Comparison of ENCODE assay signal across 1 cellular context in the genomic region with DNA sequence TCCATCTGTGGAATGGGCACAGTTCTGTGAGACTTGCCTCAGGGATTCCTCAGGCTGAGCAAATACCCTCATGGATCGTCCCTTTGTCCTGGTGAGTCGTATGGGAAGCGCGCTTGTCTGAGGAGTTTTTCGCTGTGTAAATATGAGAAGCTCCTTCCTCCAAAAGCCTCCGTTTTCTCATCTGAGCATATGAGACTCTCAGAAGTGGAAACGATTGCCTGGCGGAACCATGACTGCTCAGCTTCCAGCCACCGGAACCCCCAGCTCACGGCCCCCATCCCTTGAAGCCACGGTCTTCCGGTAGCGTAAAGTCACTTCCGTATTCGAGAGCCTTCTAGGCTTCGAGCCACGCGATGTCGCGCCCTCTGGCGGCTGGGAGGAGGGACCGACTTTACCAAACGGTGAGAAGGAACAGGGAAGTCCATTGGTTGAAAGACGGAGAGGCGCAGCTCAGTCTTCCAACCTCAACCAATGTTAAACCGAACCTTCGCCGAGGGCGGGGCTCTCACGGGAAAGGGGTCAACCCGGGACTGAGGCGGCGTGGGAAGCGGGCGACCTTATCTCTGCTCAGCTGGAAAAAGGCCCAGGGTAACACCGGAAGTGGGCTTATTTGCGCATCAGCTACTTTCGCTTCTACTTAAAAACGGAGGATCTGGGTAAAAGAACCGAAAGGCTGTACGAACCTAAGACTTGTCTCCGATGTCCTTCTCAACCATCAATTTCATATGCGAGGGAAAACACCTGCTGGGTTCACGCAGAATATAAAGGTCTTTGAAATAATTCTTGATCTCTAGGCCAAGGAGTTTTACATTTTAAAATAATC.
TF ChIP-seq lines count a peak whose summit lies in the region.

No MANE protein-coding gene starts in this region.

TF ChIP-seq in HepG2, 621 proteins besides CTCF, POLR2A, EP300 and RAD21 (continued from another document and continues in another):
- TF ChIP-seq, protein P1, sequence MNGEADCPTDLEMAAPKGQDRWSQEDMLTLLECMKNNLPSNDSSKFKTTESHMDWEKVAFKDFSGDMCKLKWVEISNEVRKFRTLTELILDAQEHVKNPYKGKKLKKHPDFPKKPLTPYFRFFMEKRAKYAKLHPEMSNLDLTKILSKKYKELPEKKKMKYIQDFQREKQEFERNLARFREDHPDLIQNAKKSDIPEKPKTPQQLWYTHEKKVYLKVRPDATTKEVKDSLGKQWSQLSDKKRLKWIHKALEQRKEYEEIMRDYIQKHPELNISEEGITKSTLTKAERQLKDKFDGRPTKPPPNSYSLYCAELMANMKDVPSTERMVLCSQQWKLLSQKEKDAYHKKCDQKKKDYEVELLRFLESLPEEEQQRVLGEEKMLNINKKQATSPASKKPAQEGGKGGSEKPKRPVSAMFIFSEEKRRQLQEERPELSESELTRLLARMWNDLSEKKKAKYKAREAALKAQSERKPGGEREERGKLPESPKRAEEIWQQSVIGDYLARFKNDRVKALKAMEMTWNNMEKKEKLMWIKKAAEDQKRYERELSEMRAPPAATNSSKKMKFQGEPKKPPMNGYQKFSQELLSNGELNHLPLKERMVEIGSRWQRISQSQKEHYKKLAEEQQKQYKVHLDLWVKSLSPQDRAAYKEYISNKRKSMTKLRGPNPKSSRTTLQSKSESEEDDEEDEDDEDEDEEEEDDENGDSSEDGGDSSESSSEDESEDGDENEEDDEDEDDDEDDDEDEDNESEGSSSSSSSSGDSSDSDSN (CRISPR knock-in tag; IDR thresholded peaks at IDR 0.05), result peak; percentile 49; the same call in 1 of the 2 replicates
- TF ChIP-seq ZKSCAN8 (CRISPR knock-in tag; IDR thresholded peaks at IDR 0.05; ENCODE audit: borderline replicate concordance), result peak; percentile 67; the same call in 1 of the 2 replicates
- TF ChIP-seq ZFP37 (CRISPR knock-in tag; IDR thresholded peaks at IDR 0.05; ENCODE audit: borderline replicate concordance), result no peak
- TF ChIP-seq, protein P2, sequence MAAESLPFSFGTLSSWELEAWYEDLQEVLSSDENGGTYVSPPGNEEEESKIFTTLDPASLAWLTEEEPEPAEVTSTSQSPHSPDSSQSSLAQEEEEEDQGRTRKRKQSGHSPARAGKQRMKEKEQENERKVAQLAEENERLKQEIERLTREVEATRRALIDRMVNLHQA (CRISPR knock-in tag; IDR thresholded peaks at IDR 0.05), result no peak
- TF ChIP-seq ZNF737 (CRISPR knock-in tag; IDR thresholded peaks at IDR 0.05; ENCODE audit: borderline replicate concordance), result peak; percentile 92; the same call in 1 of the 2 replicates
- peak; percentile 95 for TF ChIP-seq KMT2B (CRISPR knock-in tag; IDR thresholded peaks at IDR 0.05)
- TF ChIP-seq ZNF724P (CRISPR knock-in tag; IDR thresholded peaks at IDR 0.05; ENCODE audit: borderline replicate concordance), result no peak
- 0 out of 2 replicates have a peak, but pooled peaks have one; percentile 44 for TF ChIP-seq ZSCAN22 (CRISPR knock-in tag; IDR thresholded peaks at IDR 0.05)
- TF ChIP-seq TARDBP (CRISPR knock-in tag; IDR thresholded peaks at IDR 0.05), result peak; percentile 97
- TF ChIP-seq, protein P3, sequence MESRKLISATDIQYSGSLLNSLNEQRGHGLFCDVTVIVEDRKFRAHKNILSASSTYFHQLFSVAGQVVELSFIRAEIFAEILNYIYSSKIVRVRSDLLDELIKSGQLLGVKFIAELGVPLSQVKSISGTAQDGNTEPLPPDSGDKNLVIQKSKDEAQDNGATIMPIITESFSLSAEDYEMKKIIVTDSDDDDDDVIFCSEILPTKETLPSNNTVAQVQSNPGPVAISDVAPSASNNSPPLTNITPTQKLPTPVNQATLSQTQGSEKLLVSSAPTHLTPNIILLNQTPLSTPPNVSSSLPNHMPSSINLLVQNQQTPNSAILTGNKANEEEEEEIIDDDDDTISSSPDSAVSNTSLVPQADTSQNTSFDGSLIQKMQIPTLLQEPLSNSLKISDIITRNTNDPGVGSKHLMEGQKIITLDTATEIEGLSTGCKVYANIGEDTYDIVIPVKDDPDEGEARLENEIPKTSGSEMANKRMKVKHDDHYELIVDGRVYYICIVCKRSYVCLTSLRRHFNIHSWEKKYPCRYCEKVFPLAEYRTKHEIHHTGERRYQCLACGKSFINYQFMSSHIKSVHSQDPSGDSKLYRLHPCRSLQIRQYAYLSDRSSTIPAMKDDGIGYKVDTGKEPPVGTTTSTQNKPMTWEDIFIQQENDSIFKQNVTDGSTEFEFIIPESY (CRISPR knock-in tag; IDR thresholded peaks at IDR 0.05), result peak; percentile 76
- TF ChIP-seq ZFP1 (CRISPR knock-in tag; IDR thresholded peaks at IDR 0.05), result no peak
- no peak for TF ChIP-seq ZNF703 (CRISPR knock-in tag; IDR thresholded peaks at IDR 0.05; ENCODE audit: borderline replicate concordance)
- TF ChIP-seq, protein P4, sequence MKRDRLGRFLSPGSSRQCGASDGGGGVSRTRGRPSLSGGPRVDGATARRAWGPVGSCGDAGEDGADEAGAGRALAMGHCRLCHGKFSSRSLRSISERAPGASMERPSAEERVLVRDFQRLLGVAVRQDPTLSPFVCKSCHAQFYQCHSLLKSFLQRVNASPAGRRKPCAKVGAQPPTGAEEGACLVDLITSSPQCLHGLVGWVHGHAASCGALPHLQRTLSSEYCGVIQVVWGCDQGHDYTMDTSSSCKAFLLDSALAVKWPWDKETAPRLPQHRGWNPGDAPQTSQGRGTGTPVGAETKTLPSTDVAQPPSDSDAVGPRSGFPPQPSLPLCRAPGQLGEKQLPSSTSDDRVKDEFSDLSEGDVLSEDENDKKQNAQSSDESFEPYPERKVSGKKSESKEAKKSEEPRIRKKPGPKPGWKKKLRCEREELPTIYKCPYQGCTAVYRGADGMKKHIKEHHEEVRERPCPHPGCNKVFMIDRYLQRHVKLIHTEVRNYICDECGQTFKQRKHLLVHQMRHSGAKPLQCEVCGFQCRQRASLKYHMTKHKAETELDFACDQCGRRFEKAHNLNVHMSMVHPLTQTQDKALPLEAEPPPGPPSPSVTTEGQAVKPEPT (CRISPR knock-in tag; IDR thresholded peaks at IDR 0.05; ENCODE audit: low read depth), result no peak
- TF ChIP-seq, protein P5, sequence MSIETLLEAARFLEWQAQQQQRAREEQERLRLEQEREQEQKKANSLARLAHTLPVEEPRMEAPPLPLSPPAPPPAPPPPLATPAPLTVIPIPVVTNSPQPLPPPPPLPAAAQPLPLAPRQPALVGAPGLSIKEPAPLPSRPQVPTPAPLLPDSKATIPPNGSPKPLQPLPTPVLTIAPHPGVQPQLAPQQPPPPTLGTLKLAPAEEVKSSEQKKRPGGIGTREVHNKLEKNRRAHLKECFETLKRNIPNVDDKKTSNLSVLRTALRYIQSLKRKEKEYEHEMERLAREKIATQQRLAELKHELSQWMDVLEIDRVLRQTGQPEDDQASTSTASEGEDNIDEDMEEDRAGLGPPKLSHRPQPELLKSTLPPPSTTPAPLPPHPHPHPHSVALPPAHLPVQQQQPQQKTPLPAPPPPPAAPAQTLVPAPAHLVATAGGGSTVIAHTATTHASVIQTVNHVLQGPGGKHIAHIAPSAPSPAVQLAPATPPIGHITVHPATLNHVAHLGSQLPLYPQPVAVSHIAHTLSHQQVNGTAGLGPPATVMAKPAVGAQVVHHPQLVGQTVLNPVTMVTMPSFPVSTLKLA (IDR thresholded peaks at IDR 0.05), result peak; percentile 37; the same call in 1 of the 2 replicates
- TF ChIP-seq, protein P6, sequence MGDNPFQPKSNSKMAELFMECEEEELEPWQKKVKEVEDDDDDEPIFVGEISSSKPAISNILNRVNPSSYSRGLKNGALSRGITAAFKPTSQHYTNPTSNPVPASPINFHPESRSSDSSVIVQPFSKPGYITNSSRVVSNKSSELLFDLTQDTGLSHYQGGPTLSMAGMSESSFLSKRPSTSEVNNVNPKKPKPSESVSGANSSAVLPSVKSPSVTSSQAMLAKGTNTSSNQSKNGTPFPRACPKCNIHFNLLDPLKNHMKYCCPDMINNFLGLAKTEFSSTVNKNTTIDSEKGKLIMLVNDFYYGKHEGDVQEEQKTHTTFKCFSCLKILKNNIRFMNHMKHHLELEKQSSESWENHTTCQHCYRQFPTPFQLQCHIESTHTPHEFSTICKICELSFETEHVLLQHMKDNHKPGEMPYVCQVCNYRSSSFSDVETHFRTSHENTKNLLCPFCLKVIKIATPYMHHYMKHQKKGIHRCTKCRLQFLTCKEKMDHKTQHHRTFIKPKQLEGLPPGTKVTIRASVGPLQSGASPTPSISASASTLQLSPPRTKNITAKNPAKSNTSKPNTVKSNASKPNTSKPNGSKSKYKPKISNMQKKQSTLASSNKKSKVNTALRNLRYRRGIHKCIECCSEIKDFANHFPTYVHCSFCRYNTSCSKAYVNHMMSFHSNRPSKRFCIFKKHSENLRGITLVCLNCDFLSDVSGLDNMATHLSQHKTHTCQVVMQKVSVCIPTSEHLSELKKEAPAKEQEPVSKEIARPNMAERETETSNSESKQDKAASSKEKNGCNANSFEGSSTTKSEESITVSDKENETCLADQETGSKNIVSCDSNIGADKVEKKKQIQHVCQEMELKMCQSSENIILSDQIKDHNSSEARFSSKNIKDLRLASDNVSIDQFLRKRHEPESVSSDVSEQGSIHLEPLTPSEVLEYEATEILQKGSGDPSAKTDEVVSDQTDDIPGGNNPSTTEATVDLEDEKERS (CRISPR knock-in tag; IDR thresholded peaks at IDR 0.05), result no peak; the same call in 1 of the 2 replicates
- TF ChIP-seq WIZ (CRISPR knock-in tag; IDR thresholded peaks at IDR 0.05), result no peak
- TF ChIP-seq ZNF543 (CRISPR knock-in tag; IDR thresholded peaks at IDR 0.05), result peak; percentile 76; the same call in 1 of the 2 replicates
- no peak for TF ChIP-seq ZNF253 (CRISPR knock-in tag; IDR thresholded peaks at IDR 0.05; ENCODE audit: borderline replicate concordance)
- TF ChIP-seq YEATS2 (CRISPR knock-in tag; IDR thresholded peaks at IDR 0.05; ENCODE audit: borderline replicate concordance), result peak; percentile 96
- no peak for TF ChIP-seq IKZF4 (CRISPR knock-in tag; IDR thresholded peaks at IDR 0.05; ENCODE audit: borderline replicate concordance, low read depth, not compliant biosample characterization)
- TF ChIP-seq SP2 (CRISPR knock-in tag; IDR thresholded peaks at IDR 0.05), result peak; percentile 94
- TF ChIP-seq ZNF296 (CRISPR knock-in tag; conservative IDR thresholded peaks at IDR 0.05), result no peak
- TF ChIP-seq RXRB (CRISPR knock-in tag; IDR thresholded peaks at IDR 0.05; ENCODE audit: borderline replicate concordance), result peak; percentile 95
- TF ChIP-seq MLLT10 (CRISPR knock-in tag; IDR thresholded peaks at IDR 0.05), result no peak
- TF ChIP-seq ZNF780A (CRISPR knock-in tag; IDR thresholded peaks at IDR 0.05), result no peak
- 0 out of 2 replicates have a peak, but pooled peaks have one; percentile 56 for TF ChIP-seq ZNF264 (CRISPR knock-in tag; IDR thresholded peaks at IDR 0.05)
- no peak for TF ChIP-seq ZBTB1 (CRISPR knock-in tag; IDR thresholded peaks at IDR 0.05; ENCODE audit: borderline replicate concordance)
- TF ChIP-seq RCOR2 (CRISPR knock-in tag; IDR thresholded peaks at IDR 0.05), result no peak
- peak; percentile 48; the same call in 1 of the 2 replicates for TF ChIP-seq ZNF552 (CRISPR knock-in tag; IDR thresholded peaks at IDR 0.05; ENCODE audit: borderline replicate concordance)
- TF ChIP-seq NAIF1 (CRISPR knock-in tag; IDR thresholded peaks at IDR 0.05; ENCODE audit: borderline replicate concordance), result no peak
- TF ChIP-seq PHF21A (CRISPR knock-in tag; IDR thresholded peaks at IDR 0.05), result peak; percentile 93
- no peak for TF ChIP-seq NCOA2 (CRISPR knock-in tag; IDR thresholded peaks at IDR 0.05)
- TF ChIP-seq DNMT1 (CRISPR knock-in tag; IDR thresholded peaks at IDR 0.05), result 0 out of 2 replicates have a peak, but pooled peaks have one; percentile 13
- peak; percentile 64 for TF ChIP-seq TBX2 (CRISPR knock-in tag; IDR thresholded peaks at IDR 0.05; ENCODE audit: borderline replicate concordance)
- no peak for TF ChIP-seq ZNF329 (CRISPR knock-in tag; IDR thresholded peaks at IDR 0.05; ENCODE audit: low read depth)
- no peak for TF ChIP-seq NR1H2 (CRISPR knock-in tag; IDR thresholded peaks at IDR 0.05; ENCODE audit: borderline replicate concordance, low read depth)
- TF ChIP-seq ZNF343 (CRISPR knock-in tag; IDR thresholded peaks at IDR 0.05), result peak; percentile 95
- TF ChIP-seq, protein P7, sequence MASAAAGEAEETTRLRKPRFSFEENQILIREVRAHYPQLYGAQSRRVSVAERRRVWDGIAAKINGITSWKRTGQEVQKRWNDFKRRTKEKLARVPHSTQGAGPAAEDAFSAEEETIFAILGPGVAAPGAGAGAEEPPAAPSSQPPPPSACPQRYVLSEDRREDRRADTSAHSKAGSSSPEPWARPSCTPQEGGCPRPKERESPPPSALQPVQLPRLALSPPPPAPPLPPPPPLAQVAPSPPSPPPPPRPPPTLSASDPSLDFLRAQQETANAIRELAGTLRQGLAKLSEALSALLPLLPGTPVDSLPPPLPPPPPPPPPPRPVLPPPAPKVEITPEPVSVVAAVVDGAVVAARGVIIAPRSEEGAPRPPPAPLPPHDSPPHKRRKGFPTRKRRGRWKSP (CRISPR knock-in tag; IDR thresholded peaks at IDR 0.05), result no peak
- no peak for TF ChIP-seq CENPT (CRISPR knock-in tag; IDR thresholded peaks at IDR 0.05; ENCODE audit: low read depth)
- TF ChIP-seq ZNF451 (CRISPR knock-in tag; IDR thresholded peaks at IDR 0.05), result no peak
- peak; percentile 55; the same call in 1 of the 2 replicates for TF ChIP-seq JUN (CRISPR knock-in tag; IDR thresholded peaks at IDR 0.05)
- TF ChIP-seq POLR2AphosphoS2 (IDR thresholded peaks at IDR 0.05; ENCODE audit: low read depth, low read length), result no peak
- TF ChIP-seq FOSL1 (CRISPR knock-in tag; IDR thresholded peaks at IDR 0.05; ENCODE audit: borderline replicate concordance), result peak; percentile 29; the same call in 1 of the 2 replicates
- peak; percentile 80; the same call in 1 of the 2 replicates for TF ChIP-seq ATF7-NPFF (CRISPR knock-in tag; IDR thresholded peaks at IDR 0.05; ENCODE audit: low read depth)
- no peak; the same call in 1 of the 2 replicates for TF ChIP-seq EHMT2 (IDR thresholded peaks at IDR 0.05; ENCODE audit: borderline replicate concordance, low read depth, low read length)
- peak; percentile 65; the same call in 1 of the 2 replicates for TF ChIP-seq TOPORS (CRISPR knock-in tag; IDR thresholded peaks at IDR 0.05)
